Comparison of ENCODE assay signal across 1 cellular context in the genomic region with DNA sequence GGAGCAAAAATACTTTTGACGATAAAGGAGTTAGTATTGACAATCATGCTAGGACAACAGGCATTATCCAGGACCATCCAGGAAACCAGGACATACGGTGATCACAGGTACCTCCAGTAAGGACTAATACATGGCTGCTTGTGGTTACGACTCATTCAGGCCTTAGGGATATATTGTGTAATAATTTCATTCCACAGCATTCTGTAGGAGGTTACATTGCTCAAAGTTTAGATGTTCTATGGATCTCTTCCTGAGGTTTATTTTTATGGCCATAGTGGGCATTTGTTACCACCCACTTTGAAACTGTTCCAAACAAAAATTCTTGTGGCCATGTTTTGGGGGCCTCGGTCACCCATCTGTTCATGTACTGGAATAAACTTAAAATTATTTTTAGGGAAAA.
A peak's percentile ranks its signal among the peaks of the same experiment; 100 is the strongest.
TF ChIP-seq lines count a peak whose summit lies in the region.

No MANE protein-coding gene starts in this region.

TF ChIP-seq in IMR-90, 13 proteins besides CTCF, POLR2A, EP300 and RAD21:
- TF ChIP-seq, protein P1, sequence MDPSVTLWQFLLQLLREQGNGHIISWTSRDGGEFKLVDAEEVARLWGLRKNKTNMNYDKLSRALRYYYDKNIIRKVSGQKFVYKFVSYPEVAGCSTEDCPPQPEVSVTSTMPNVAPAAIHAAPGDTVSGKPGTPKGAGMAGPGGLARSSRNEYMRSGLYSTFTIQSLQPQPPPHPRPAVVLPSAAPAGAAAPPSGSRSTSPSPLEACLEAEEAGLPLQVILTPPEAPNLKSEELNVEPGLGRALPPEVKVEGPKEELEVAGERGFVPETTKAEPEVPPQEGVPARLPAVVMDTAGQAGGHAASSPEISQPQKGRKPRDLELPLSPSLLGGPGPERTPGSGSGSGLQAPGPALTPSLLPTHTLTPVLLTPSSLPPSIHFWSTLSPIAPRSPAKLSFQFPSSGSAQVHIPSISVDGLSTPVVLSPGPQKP (IDR thresholded peaks at IDR 0.05; ENCODE audit: borderline replicate concordance, low read depth, low read length): no peak
- no peak for TF ChIP-seq RCOR1 (IDR thresholded peaks at IDR 0.05; ENCODE audit: insufficient replicate concordance, low read length)
- TF ChIP-seq CEBPB (IDR thresholded peaks at IDR 0.05; ENCODE audit: low read depth, low read length): peak; percentile 77
- no peak for TF ChIP-seq MXI1 (IDR thresholded peaks at IDR 0.05; ENCODE audit: borderline replicate concordance, low read depth, low read length)
TF ChIP-seq in IMR-90: peak in this region for 1.
